In the genomic region with DNA sequence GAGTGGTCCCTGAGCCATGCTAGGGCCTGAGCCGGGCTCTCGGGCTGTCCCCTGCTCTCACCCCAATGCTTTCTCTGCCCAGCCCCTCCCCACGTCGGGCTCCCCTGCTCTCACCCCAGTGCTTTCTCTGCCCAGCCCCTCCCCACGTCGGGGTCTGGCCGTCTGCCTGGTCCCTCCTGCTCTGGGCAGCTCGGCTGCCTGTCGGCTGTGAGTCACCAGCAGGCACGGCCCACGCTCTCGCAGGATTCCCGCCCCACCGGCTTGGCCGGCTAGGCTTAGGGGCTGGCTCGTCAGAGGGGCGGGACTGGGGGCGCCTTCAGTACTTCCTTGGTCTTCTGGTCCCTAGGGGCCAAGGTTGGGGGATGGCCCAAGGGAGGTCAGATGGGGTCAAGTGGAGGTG, we compare ENCODE assay signal across 10 cellular contexts. TPM values are rescaled to one million over a fixed set of nuclear protein-coding genes. Genes with fewer than 3 reads are reported as not detected.
DNase-seq lines count a peak whose midpoint lies in the region; ATAC-seq and TF ChIP-seq lines count a peak whose summit lies in the region.
"Had no signal": no experiment of that assay in that cellular context is flagged by ENCODE, and none has a peak within 500 bp of the region (broad histone marks: within the 10 kb centered on the region; RNA-seq: fewer than 3 reads in every experiment).

No MANE protein-coding gene starts in this region.

- peaks cover 4% of the 10 kb centered on the region for H3K36me3 Mint-ChIP-seq in type B pancreatic cell
- peaks cover 3% of the 10 kb centered on the region for H3K36me3 Mint-ChIP-seq in T-helper 2 cell treated with Interferon-gamma antibody and Interleukin-4, amounts not matched to agents 5 μg/mL and 100 μg/mL, for 36 hours (ENCODE audit: low read depth)

- H3K4me1 Mint-ChIP-seq in type B pancreatic cell (ENCODE audit: unreplicated experiment) = no peaks in the 10 kb centered on the region
- peaks cover 4% of the 10 kb centered on the region for H3K4me1 Mint-ChIP-seq in T-helper 2 cell treated with Interferon-gamma antibody and Interleukin-4, amounts not matched to agents 5 μg/mL and 100 μg/mL, for 36 hours (ENCODE audit: low read depth)

- H3K4me3 Mint-ChIP-seq in type B pancreatic cell = peak overlapping the region; percentile 74
- no peak overlapping the region for H3K4me3 Mint-ChIP-seq in T-helper 2 cell treated with Interferon-gamma antibody and Interleukin-4, amounts not matched to agents 5 μg/mL and 100 μg/mL, for 36 hours

- intact Hi-C loops in left lung (cut with DNase I) = no loop called here

- H3K27me3 ChIP-seq in left lung = peaks cover 0 to 40% of the 10 kb centered on the region in 2 donors

- peak; percentile 85 for DNase-seq in NCI-H226
- DNase-seq in coronary artery (ENCODE audit: low spot score) = no peak
- peak; percentile 87 for DNase-seq in left lung
- DNase-seq in type B pancreatic cell (ENCODE audit: extremely low spot score, unreplicated experiment) = no peak
- DNase-seq in T-helper 2 cell treated with Interferon-gamma antibody and Interleukin-4, amounts not matched to agents 5 μg/mL and 100 μg/mL, for 36 hours (ENCODE audit: low spot score) = no peak
- DNase-seq in GDM1 (lab: John Stamatoyannopoulos, UW) = no peak
- DNase-seq: activated CD4-positive, alpha-beta T cell treated with anti-CD3 and anti-CD28 coated beads, Interleukin-2, amount 50 U/mL, for 48 hours; NCI-H1105 treated with DMSO at 0.1 percent for 48 hours had no signal

- peaks cover 4% of the 10 kb centered on the region for H3K9me3 Mint-ChIP-seq in type B pancreatic cell
- H3K9me3 Mint-ChIP-seq in T-helper 2 cell treated with Interferon-gamma antibody and Interleukin-4, amounts not matched to agents 5 μg/mL and 100 μg/mL, for 36 hours = no peaks in the 10 kb centered on the region

- H3K27ac ChIP-seq in coronary artery (no peak overlapping the region), left lung (no peak overlapping the region)

- peaks cover 11 to 38% of the 10 kb centered on the region in 2 donors for H3K4me1 ChIP-seq in left lung

- H3K27me3 Mint-ChIP-seq in type B pancreatic cell = peaks cover 12% of the 10 kb centered on the region
- H3K27me3 Mint-ChIP-seq in T-helper 2 cell treated with Interferon-gamma antibody and Interleukin-4, amounts not matched to agents 5 μg/mL and 100 μg/mL, for 36 hours (ENCODE audit: low read depth) = peaks cover 26% of the 10 kb centered on the region

- peak overlapping the region; percentile 87 for H3K27ac Mint-ChIP-seq in type B pancreatic cell
- H3K27ac Mint-ChIP-seq in T-helper 2 cell treated with Interferon-gamma antibody and Interleukin-4, amounts not matched to agents 5 μg/mL and 100 μg/mL, for 36 hours = no peak overlapping the region

- ATAC-seq in left lung = peak; percentile 72
- no peak for ATAC-seq in GM21786 (IDR thresholded peaks at IDR 0.05; ENCODE audit: unreplicated experiment)
- ATAC-seq in HG03159 (IDR thresholded peaks at IDR 0.05; ENCODE audit: unreplicated experiment) = no peak

- TF ChIP-seq CTCF in coronary artery (IDR thresholded peaks at IDR 0.05) (no peak), left lung (IDR thresholded peaks at IDR 0.05) (no peak), type B pancreatic cell (conservative IDR thresholded peaks at IDR 0.05) (no peak)

- H3K36me3 ChIP-seq in left lung = peaks cover 0 to 12% of the 10 kb centered on the region in 2 donors

- peak overlapping the region; percentile 38 for H3K4me3 ChIP-seq in coronary artery
- H3K4me3 ChIP-seq in left lung = no peak overlapping the region

- H3K9me3 ChIP-seq in left lung = peaks cover 0 to under 1% of the 10 kb centered on the region in 2 donors

RNA-seq across cellular contexts. Expression of a gene that starts 3.3 kb away (rescaled TPM):
- total RNA-seq in left lung (10 to 100 TPM; 34.9 to 66.5 TPM), type B pancreatic cell (ENCODE audit: low replicate concordance) (41.5 and 108 TPM in 2 replicates)

RNA-seq across cellular contexts. Expression of a gene that starts 53.4 kb away (rescaled TPM):
- total RNA-seq in left lung (100 to 1,000 TPM; 125 to 138 TPM), type B pancreatic cell (ENCODE audit: low replicate concordance) (182 and 198 TPM in 2 replicates)

Comparison
In these comparisons a context has a peak if more than half of its experiments do, and no peak if none do; other contexts are left out.
1. DNase-seq: peak in NCI-H226 (single experiment) and left lung (2 of 2); none in coronary artery (single experiment), type B pancreatic cell (single experiment), T-helper 2 cell treated with Interferon-gamma antibody and Interleukin-4, amounts not matched to agents 5 μg/mL and 100 μg/mL, for 36 hours (single experiment) and GDM1 (single experiment).